Comparison of ENCODE assay signal across 19 cellular contexts in genomic region chr6:143465546-143465945, GRCh38.
"Had no signal": no experiment of that assay in that cellular context is flagged by ENCODE, and none has a peak within 500 bp of the region (broad histone marks: within the 10 kb centered on the region; RNA-seq: fewer than 3 reads in every experiment).

No MANE protein-coding gene starts in this region.

- H3K4me3 ChIP-seq: coronary artery, hepatocyte, psoas muscle, right lobe of liver, tibial artery, upper lobe of right lung, vagina had no signal

- H2AFZ ChIP-seq: hepatocyte had no signal

- ATAC-seq: naive thymus-derived CD4-positive, alpha-beta T cell; psoas muscle; right lobe of liver; stimulated activated effector memory CD8-positive, alpha-beta T cell treated with anti-CD3 and anti-CD28 coated beads, Interleukin-12 subunit alpha, Interleukin-12 subunit beta, amount 100 ng/mL, for 72 hours; upper lobe of right lung had no signal

- DNase-seq: effector CD4-positive, alpha-beta T cell; endodermal cell; foreskin melanocyte; head of caudate nucleus; mesendoderm; naive thymus-derived CD4-positive, alpha-beta T cell; psoas muscle; retina; right lobe of liver; stimulated activated CD4-positive, alpha-beta T cell treated with anti-CD3 and anti-CD28 coated beads, Interleukin-4, amount 100 ng/mL, for 1 hour; stimulated activated CD8-positive, alpha-beta memory T cell treated with anti-CD3 and anti-CD28 coated beads, Interleukin-4, amount 100 ng/mL, for 48 hours; tibial artery; upper lobe of right lung had no signal

- H3K9me3 Mint-ChIP-seq: endodermal cell; stimulated activated effector memory CD8-positive, alpha-beta T cell treated with anti-CD3 and anti-CD28 coated beads, Interleukin-12 subunit alpha, Interleukin-12 subunit beta, amount 100 ng/mL, for 72 hours; stimulated activated naive CD8-positive, alpha-beta T cell treated with anti-CD3 and anti-CD28 coated beads, Interleukin-15, Interleukin-2, amounts not matched to agents 100 ng/mL and 50 ng/mL, for 24 hours had no signal

- H3K9me3 ChIP-seq: neutrophil, psoas muscle, right lobe of liver, tibial artery, upper lobe of right lung, vagina had no signal

- H3K27me3 ChIP-seq: hepatocyte, neutrophil, right lobe of liver, tibial artery, upper lobe of right lung, vagina had no signal

- H3K27ac ChIP-seq: coronary artery, hepatocyte, neutrophil, psoas muscle, right lobe of liver, tibial artery, upper lobe of right lung, vagina had no signal

- H3K79me2 ChIP-seq: hepatocyte had no signal

- H3K36me3 ChIP-seq: right lobe of liver had no signal

- H3K27ac Mint-ChIP-seq: endodermal cell; naive thymus-derived CD4-positive, alpha-beta T cell; stimulated activated effector memory CD8-positive, alpha-beta T cell treated with anti-CD3 and anti-CD28 coated beads, Interleukin-12 subunit alpha, Interleukin-12 subunit beta, amount 100 ng/mL, for 72 hours; stimulated activated naive CD8-positive, alpha-beta T cell treated with anti-CD3 and anti-CD28 coated beads, Interleukin-15, Interleukin-2, amounts not matched to agents 100 ng/mL and 50 ng/mL, for 24 hours had no signal

- H3K4me1 ChIP-seq: psoas muscle, right lobe of liver, tibial artery, upper lobe of right lung, vagina had no signal

- H3K4me1 Mint-ChIP-seq: endodermal cell had no signal

- H3K27me3 Mint-ChIP-seq: naive thymus-derived CD4-positive, alpha-beta T cell; stimulated activated naive CD8-positive, alpha-beta T cell treated with anti-CD3 and anti-CD28 coated beads, Interleukin-15, Interleukin-2, amounts not matched to agents 100 ng/mL and 50 ng/mL, for 24 hours had no signal

- H3K4me2 ChIP-seq: hepatocyte had no signal

- H3K4me3 Mint-ChIP-seq: endodermal cell; naive thymus-derived CD4-positive, alpha-beta T cell; stimulated activated effector memory CD8-positive, alpha-beta T cell treated with anti-CD3 and anti-CD28 coated beads, Interleukin-12 subunit alpha, Interleukin-12 subunit beta, amount 100 ng/mL, for 72 hours; stimulated activated naive CD8-positive, alpha-beta T cell treated with anti-CD3 and anti-CD28 coated beads, Interleukin-15, Interleukin-2, amounts not matched to agents 100 ng/mL and 50 ng/mL, for 24 hours had no signal
